Comparison of ENCODE assay signal across 18 cellular contexts in genomic region chr15:95269247-95270155, GRCh38.
DNase-seq lines count a peak whose midpoint lies in the region; ATAC-seq and TF ChIP-seq lines count a peak whose summit lies in the region.
"Had no signal": no experiment of that assay in that cellular context is flagged by ENCODE, and none has a peak within 500 bp of the region (broad histone marks: within the 10 kb centered on the region; RNA-seq: fewer than 3 reads in every experiment).

No MANE protein-coding gene starts in this region.

- no peak for TF ChIP-seq POLR2A in thyroid gland (IDR thresholded peaks at IDR 0.05)

- no peaks in the 10 kb centered on the region for H3K27me3 ChIP-seq in GM23338 (ENCODE audit: insufficient read depth)
- no peaks in the 10 kb centered on the region for H3K27me3 ChIP-seq in thyroid gland
- H3K27me3 ChIP-seq: BLaER1, SJSA1 had no signal

- H3K36me3 ChIP-seq in GM23338 (ENCODE audit: insufficient read depth) (no peaks in the 10 kb centered on the region), thyroid gland (no peaks in the 10 kb centered on the region)
- H3K36me3 ChIP-seq: BLaER1, SJSA1 had no signal

- H3K27ac ChIP-seq in GM23338 (ENCODE audit: low read depth) = no peak overlapping the region
- peak overlapping the region; percentile 69 to 78 for H3K27ac ChIP-seq in coronary artery
- H3K27ac ChIP-seq in thyroid gland = peak overlapping the region in 2 of 3 donors; percentile 18 to 62
- H3K27ac ChIP-seq in substantia nigra (ENCODE audit: low read depth, low read length, poor library complexity, severe bottlenecking) = no peak overlapping the region
- H3K27ac ChIP-seq: BLaER1, HL-60, SJSA1 had no signal

- H3K4me2 ChIP-seq in GM23338 = no peak overlapping the region
- H3K4me2 ChIP-seq: BLaER1 had no signal

- H3K9me3 ChIP-seq in thyroid gland = no peaks in the 10 kb centered on the region
- H3K9me3 ChIP-seq: BLaER1 had no signal

- H3K36me3 Mint-ChIP-seq in GM23338 (ENCODE audit: low read depth) = no peaks in the 10 kb centered on the region
- peaks cover 4% of the 10 kb centered on the region for H3K36me3 Mint-ChIP-seq in osteocyte (ENCODE audit: unreplicated experiment)
- no peaks in the 10 kb centered on the region for H3K36me3 Mint-ChIP-seq in T-cell
- H3K36me3 Mint-ChIP-seq: CD8-positive, alpha-beta T cell had no signal

- WGBS in thyroid gland, 2 donors = 67 to 69% methylated on average over 10 of the region's 10 CpGs

- H3K4me1 ChIP-seq in GM23338 (ENCODE audit: insufficient read depth) = no peaks in the 10 kb centered on the region
- H3K4me1 ChIP-seq in thyroid gland = no peaks in the 10 kb centered on the region
- H3K4me1 ChIP-seq: BLaER1, SJSA1 had no signal

- H3K9me3 Mint-ChIP-seq in GM23338 (peaks cover 7% of the 10 kb centered on the region), osteocyte (ENCODE audit: unreplicated experiment) (peaks cover 16% of the 10 kb centered on the region), T-cell (peaks cover 0 to 4% (median 3%) of the 10 kb centered on the region in 3 donors)
- H3K9me3 Mint-ChIP-seq: CD8-positive, alpha-beta T cell had no signal

- no peaks in the 10 kb centered on the region for H3F3A ChIP-seq in GM23338 (replicated peaks; ENCODE audit: low read depth)

- no peaks in the 10 kb centered on the region; the same call in 2 of the 3 replicates for H3K4me1 Mint-ChIP-seq in GM23338
- peaks cover 72% of the 10 kb centered on the region for H3K4me1 Mint-ChIP-seq in osteocyte (ENCODE audit: unreplicated experiment)
- H3K4me1 Mint-ChIP-seq in T-cell = no peaks in the 10 kb centered on the region

- intact Hi-C loops in thyroid gland (cut with DNase I) = no loop called here

- H3K27me3 Mint-ChIP-seq in GM23338 (ENCODE audit: insufficient read depth, low read depth, poor library complexity) = no peaks in the 10 kb centered on the region
- no peaks in the 10 kb centered on the region for H3K27me3 Mint-ChIP-seq in osteocyte (ENCODE audit: unreplicated experiment)
- peaks cover 3 to 12% of the 10 kb centered on the region in 2 donors for H3K27me3 Mint-ChIP-seq in T-cell

- CTCF ChIA-PET in T-cell (lab: Charles Lee) = interaction anchor here in 1 of 2 donors (1.0 kb wide), 1 partner anchor 9 kb away, joined by 4 read pairs; no protein-coding TSS in a partner anchor
- CTCF ChIA-PET in GM10248 (lab: Yijun Ruan, JAX) = interaction anchor here (0.7 to 1.9 kb wide), 2 partner anchors 10 to 18 kb away, joined by 3 to 9 read pairs; no protein-coding TSS in a partner anchor

- POLR2A ChIA-PET in T-cell (lab: Charles Lee) = no interaction called here
- POLR2A ChIA-PET in GM10248 (lab: Yijun Ruan, JAX) = no interaction called here

- H3K4me3 ChIP-seq in GM23338 (no peak overlapping the region), coronary artery (no peak overlapping the region), thyroid gland (replicated peaks in 1 of 3) (no peak overlapping the region)
- H3K4me3 ChIP-seq: BLaER1, SJSA1 had no signal

- H3K79me2 ChIP-seq in GM23338 (replicated peaks; ENCODE audit: insufficient read depth) = no peaks in the 10 kb centered on the region

- H4K20me1 ChIP-seq in GM23338 (replicated peaks; ENCODE audit: insufficient read depth) = no peaks in the 10 kb centered on the region
- H4K20me1 ChIP-seq: BLaER1 had no signal

- DNase-seq in GM23338 (ENCODE audit: low spot score) (no peak), coronary artery (ENCODE audit: low spot score) (no peak), osteocyte (ENCODE audit: extremely low spot score, unreplicated experiment) (no peak), thyroid gland (no peak), islet precursor cell (no peak), substantia nigra (lab: John Stamatoyannopoulos, UW) (no peak), T-cell (no peak), GM10248 (ENCODE audit: extremely low spot score) (no peak)
- DNase-seq: CD8-positive, alpha-beta T cell; H7; NCI-H187; NCI-H2171; NCI-H446; NCI-H69; NK-92 treated with Interleukin-12 subunit alpha and Interleukin-12 subunit beta, amount 100 ng/mL, for 24 hours had no signal

- H3K4me3 Mint-ChIP-seq in GM23338 = no peak overlapping the region
- no peak overlapping the region for H3K4me3 Mint-ChIP-seq in osteocyte (ENCODE audit: unreplicated experiment)
- H3K4me3 Mint-ChIP-seq in T-cell = no peak overlapping the region
- H3K4me3 Mint-ChIP-seq: CD8-positive, alpha-beta T cell had no signal

- TF ChIP-seq CTCF in GM23338 (conservative IDR thresholded peaks at IDR 0.05; ENCODE audit: low read depth in 2 of 2) = no peak
- no peak for TF ChIP-seq CTCF in coronary artery (IDR thresholded peaks at IDR 0.05)
- no peak for TF ChIP-seq CTCF in osteocyte (IDR thresholded peaks at IDR 0.05)
- TF ChIP-seq CTCF in thyroid gland (IDR thresholded peaks at IDR 0.05) = no peak
- no peak for TF ChIP-seq CTCF in GM10248 (IDR thresholded peaks at IDR 0.05; ENCODE audit: control extremely low read depth, extremely low read depth, low read depth, missing control alignments)

- peaks cover 6% of the 10 kb centered on the region; the same call in 1 of the 2 replicates for H3K9me2 ChIP-seq in GM23338 (ENCODE audit: insufficient read depth)

- 0 out of 2 replicates have a peak overlapping the region, but pooled peaks have one; percentile 43 for H2AFZ ChIP-seq in GM23338

- ATAC-seq in GM23338 = no peak
- ATAC-seq in T-cell (replicated peaks in 1 of 4) = no peak
- ATAC-seq: CD8-positive, alpha-beta T cell had no signal

- H3K27ac Mint-ChIP-seq in GM23338 (no peak overlapping the region), osteocyte (ENCODE audit: unreplicated experiment) (peak overlapping the region; percentile 83), T-cell (no peak overlapping the region)
- H3K27ac Mint-ChIP-seq: CD8-positive, alpha-beta T cell had no signal

TF ChIP-seq in GM23338, 12 proteins besides CTCF, POLR2A, EP300 and RAD21 (continues in another document):
- TF ChIP-seq EZH2 (IDR thresholded peaks at IDR 0.05; ENCODE audit: low read depth, unreplicated experiment) = no peak
- TF ChIP-seq POLR2AphosphoS5 (IDR thresholded peaks at IDR 0.05; ENCODE audit: low read depth) = no peak
- TF ChIP-seq ZNF331 (CRISPR knock-in tag; IDR thresholded peaks at IDR 0.05; ENCODE audit: low read depth) = no peak
- TF ChIP-seq STAT1 (IDR thresholded peaks at IDR 0.05; ENCODE audit: unreplicated experiment) = no peak
- no peak for TF ChIP-seq ETS1 (IDR thresholded peaks at IDR 0.05)
- no peak for TF ChIP-seq ZNF114 (CRISPR knock-in tag; IDR thresholded peaks at IDR 0.05)

Comparison
In these comparisons a context has a peak if more than half of its experiments do, and no peak if none do; other contexts are left out.
1. H3K27ac ChIP-seq: peak in coronary artery (2 of 2) and thyroid gland (2 of 3); none in GM23338 (single experiment) and substantia nigra (single experiment).